In the genomic region with DNA sequence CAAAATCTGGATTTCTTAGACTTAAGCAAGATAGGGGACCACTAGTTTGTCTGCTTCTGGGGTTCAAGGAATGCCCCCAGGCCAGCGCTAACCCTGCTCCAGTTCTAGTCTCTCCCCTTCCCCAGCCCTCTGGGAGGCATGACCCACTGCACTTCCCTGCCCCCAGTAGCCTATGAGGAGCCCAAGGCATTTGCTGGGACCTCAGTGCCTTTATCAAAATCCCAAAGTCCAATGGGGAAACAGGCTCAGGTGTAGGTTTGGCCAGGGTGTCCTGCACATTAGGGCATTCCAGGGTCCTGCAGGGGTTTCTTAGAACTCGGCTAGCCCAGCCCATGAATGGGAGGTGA, we compare ENCODE assay signal across 1 cellular context.
TF ChIP-seq lines count a peak whose summit lies in the region.

No MANE protein-coding gene starts in this region.

TF ChIP-seq in endothelial cell of umbilical vein, 7 proteins besides CTCF, POLR2A, EP300 and RAD21:
- TF ChIP-seq FOS (IDR thresholded peaks at IDR 0.05; ENCODE audit: borderline replicate concordance, insufficient read depth, low read length) (no peak), JUN (IDR thresholded peaks at IDR 0.05; ENCODE audit: borderline replicate concordance, insufficient read depth, insufficient read length, low read depth) (no peak), MYC (IDR thresholded peaks at IDR 0.05; ENCODE audit: low read depth, low read length) (no peak), POLR2AphosphoS5 (IDR thresholded peaks at IDR 0.05; ENCODE audit: insufficient read depth, low read depth, low read length) (no peak), EZH2 (IDR thresholded peaks at IDR 0.05; ENCODE audit: borderline replicate concordance, low read depth, low read length, severe bottlenecking) (no peak), GATA2 (IDR thresholded peaks at IDR 0.05; ENCODE audit: insufficient read depth, insufficient read length, low read depth, low read length) (no peak)
- TF ChIP-seq, protein P1, sequence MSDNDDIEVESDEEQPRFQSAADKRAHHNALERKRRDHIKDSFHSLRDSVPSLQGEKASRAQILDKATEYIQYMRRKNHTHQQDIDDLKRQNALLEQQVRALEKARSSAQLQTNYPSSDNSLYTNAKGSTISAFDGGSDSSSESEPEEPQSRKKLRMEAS (IDR thresholded peaks at IDR 0.05; ENCODE audit: insufficient read depth, insufficient read length) = no peak
TF ChIP-seq in endothelial cell of umbilical vein: peak in this region for 0.
